ENCODE assay signal across 8 cellular contexts in genomic region chr19:36214388-36215275, GRCh38. TPM values are rescaled to one million over a fixed set of nuclear protein-coding genes. Genes with fewer than 3 reads are reported as not detected.
A peak's percentile ranks its signal among the peaks of the same experiment; 100 is the strongest.
DNase-seq lines count a peak whose midpoint lies in the region; ATAC-seq and TF ChIP-seq lines count a peak whose summit lies in the region.

Gene ZNF146, plus strand, starts transcription at chr19:36215106. Its CDS starts 21,335 bp downstream, at chr19:36236441.
Gene ZNF565, minus strand, starts transcription at chr19:36214665. Its CDS starts 12,680 bp downstream, at chr19:36201985.

- H3K4me3 Mint-ChIP-seq in WTC11, result no peak within 1 kb of the TSS

- peak; percentile 88 for ATAC-seq in GM19023 (IDR thresholded peaks at IDR 0.05; ENCODE audit: unreplicated experiment)
- ATAC-seq in HG03175 (IDR thresholded peaks at IDR 0.05; ENCODE audit: unreplicated experiment), result peak; percentile 92
- peak; percentile 96 for ATAC-seq in WTC11

- peaks cover 12% of the 10 kb centered on the region for H3K36me3 Mint-ChIP-seq in WTC11

- POLR2A ChIA-PET in WTC11 (lab: Charles Lee), result interaction anchor here (0.6 to 1.1 kb wide), 6 partner anchors 13 to 314 kb away, joined by 3 to 10 read pairs (median 4); partner anchors contain the start of genes ZNF260 and ZNF566

- no peaks in the 10 kb centered on the region for H3K9me3 Mint-ChIP-seq in WTC11

- no peak within 1 kb of the TSS; the same call in none of the 2 replicates for H3K27ac Mint-ChIP-seq in WTC11

- no peaks in the 10 kb centered on the region for H3K27me3 Mint-ChIP-seq in WTC11 (ENCODE audit: low read depth)

- peak; percentile 96 for DNase-seq in AG09319 (ENCODE audit: extremely low read depth, low read depth)
- DNase-seq in NCI-H2227 treated with DMSO at 0.1 percent for 48 hours (lab: John Stamatoyannopoulos, UW), result peak; percentile 100
- DNase-seq in WTC11 (ENCODE audit: low spot score), result peak; percentile 98
- peak; percentile 96 for DNase-seq in central memory CD4-positive, alpha-beta T cell
- peak; percentile 98 for DNase-seq in inferior parietal cortex (ENCODE audit: extremely low spot score)
- peak; percentile 96 for DNase-seq in smooth muscle cell of the brain vasculature (ENCODE audit: low read depth, low spot score)

- TF ChIP-seq CTCF in AG09319 (IDR thresholded peaks at IDR 0.05; ENCODE audit: low read depth, low read length) (no peak), WTC11 (IDR thresholded peaks at IDR 0.05) (no peak)

- CTCF ChIA-PET in WTC11 (lab: Charles Lee), result interaction anchor here (1.2 to 1.5 kb wide), 4 partner anchors 24 to 87 kb away, joined by 3 to 13 read pairs (median 8); no protein-coding TSS in a partner anchor

- H3K4me1 Mint-ChIP-seq in WTC11, result peaks cover 19% of the 10 kb centered on the region

TF ChIP-seq in WTC11, 78 proteins besides CTCF, POLR2A, EP300 and RAD21:
- TF ChIP-seq ZBTB43 (CRISPR knock-in tag; IDR thresholded peaks at IDR 0.05) (0 out of 2 replicates have a peak, but pooled peaks have one; percentile 22), CREM (CRISPR knock-in tag; IDR thresholded peaks at IDR 0.05) (peak; percentile 65; the same call in 1 of the 2 replicates), NFATC4 (CRISPR knock-in tag; IDR thresholded peaks at IDR 0.05) (no peak), GABPB1 (CRISPR knock-in tag; IDR thresholded peaks at IDR 0.05) (peak; percentile 39; the same call in 1 of the 2 replicates), TEAD1 (CRISPR knock-in tag; IDR thresholded peaks at IDR 0.05) (0 out of 2 replicates have a peak, but pooled peaks have one; percentile 46), ZNF396 (CRISPR knock-in tag; IDR thresholded peaks at IDR 0.05; ENCODE audit: borderline replicate concordance) (no peak), ETV6 (CRISPR knock-in tag; IDR thresholded peaks at IDR 0.05) (peak; percentile 40; the same call in 1 of the 2 replicates), MAX (CRISPR knock-in tag; IDR thresholded peaks at IDR 0.05) (peak; percentile 97), FOXP1 (CRISPR knock-in tag; IDR thresholded peaks at IDR 0.05; ENCODE audit: borderline replicate concordance) (peak; percentile 28; the same call in 1 of the 2 replicates), USF2 (CRISPR knock-in tag; IDR thresholded peaks at IDR 0.05) (peak; percentile 64), SP1 (CRISPR knock-in tag; conservative IDR thresholded peaks at IDR 0.05) (peak; percentile 92), E2F4 (CRISPR knock-in tag; IDR thresholded peaks at IDR 0.05; ENCODE audit: borderline replicate concordance, low read depth) (no peak), USF1 (CRISPR knock-in tag; IDR thresholded peaks at IDR 0.05) (0 out of 2 replicates have a peak, but pooled peaks have one; percentile 48)

RNA-seq across cellular contexts. Expression of gene ZNF146, which starts in this region (rescaled TPM):
- 122 to 128 TPM (median 124 TPM) in 3 replicates for total RNA-seq in WTC11 (2021)

RNA-seq across cellular contexts. Expression of gene ZNF565, which starts in this region (rescaled TPM):
- total RNA-seq in WTC11 (2021), result 2.5 to 3.0 TPM (median 2.8 TPM) in 3 replicates

Comparison
In these comparisons a context has a peak if more than half of its experiments do, and no peak if none do; other contexts are left out.
1. Peak in every context shown above with its lines: DNase-seq and ATAC-seq.